Comparison of ENCODE assay signal across 24 cellular contexts in the genomic region with DNA sequence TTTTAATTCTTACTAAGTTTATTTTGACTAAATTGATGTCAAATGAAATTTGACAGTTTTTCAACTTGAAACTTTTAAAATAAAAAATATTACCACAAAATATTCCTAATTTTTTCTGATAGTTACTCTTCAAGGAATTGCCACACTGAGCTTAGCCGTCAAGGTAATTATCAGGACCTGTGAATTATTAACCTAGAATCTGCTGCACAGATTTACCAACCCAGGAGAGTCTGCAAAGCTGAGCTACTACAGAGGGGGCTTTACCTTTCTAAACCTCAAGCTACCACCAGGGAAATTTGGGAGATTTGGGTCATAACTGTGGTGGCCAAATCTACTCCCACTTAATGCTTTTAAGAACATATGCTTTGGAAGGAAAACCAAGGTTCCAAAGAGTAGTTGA.
"Had no signal": no experiment of that assay in that cellular context is flagged by ENCODE, and none has a peak within 500 bp of the region (broad histone marks: within the 10 kb centered on the region; RNA-seq: fewer than 3 reads in every experiment).

No MANE protein-coding gene starts in this region.

- H3K36me3 ChIP-seq: gastrocnemius medialis, ovary, tibial nerve, uterus had no signal

- H3K4me3 Mint-ChIP-seq: activated B cell treated with CpG ODN at 0.5 μM for 24 hours; activated CD4-positive, alpha-beta memory T cell treated with anti-CD3 and anti-CD28 coated beads for 36 hours; activated CD8-positive, alpha-beta memory T cell treated with anti-CD3 and anti-CD28 coated beads, Interleukin-2, amount 10 ng/mL, durations not matched to agents 7 days and 5 days; activated naive CD8-positive, alpha-beta T cell treated with anti-CD3 and anti-CD28 coated beads, Interleukin-2, amount 10 ng/mL, durations not matched to agents 7 days and 5 days; brain; immature natural killer cell; memory B cell; naive thymus-derived CD8-positive, alpha-beta T cell had no signal

- H3K27ac Mint-ChIP-seq: activated B cell treated with CpG ODN at 0.5 μM for 24 hours; activated CD4-positive, alpha-beta memory T cell treated with anti-CD3 and anti-CD28 coated beads for 36 hours; activated CD8-positive, alpha-beta memory T cell treated with anti-CD3 and anti-CD28 coated beads, Interleukin-2, amount 10 ng/mL, durations not matched to agents 7 days and 5 days; activated naive CD8-positive, alpha-beta T cell treated with anti-CD3 and anti-CD28 coated beads, Interleukin-2, amount 10 ng/mL, durations not matched to agents 7 days and 5 days; brain; immature natural killer cell; memory B cell; naive thymus-derived CD8-positive, alpha-beta T cell had no signal

- H3K27ac ChIP-seq: dorsolateral prefrontal cortex, gastrocnemius medialis, ovary, tibial nerve, uterus had no signal

- H3K4me1 ChIP-seq: gastrocnemius medialis, tibial nerve, uterus had no signal

- H3K36me3 Mint-ChIP-seq: activated CD4-positive, alpha-beta memory T cell treated with anti-CD3 and anti-CD28 coated beads for 36 hours; activated CD8-positive, alpha-beta memory T cell treated with anti-CD3 and anti-CD28 coated beads, Interleukin-2, amount 10 ng/mL, durations not matched to agents 7 days and 5 days; activated naive CD8-positive, alpha-beta T cell treated with anti-CD3 and anti-CD28 coated beads, Interleukin-2, amount 10 ng/mL, durations not matched to agents 7 days and 5 days; brain; immature natural killer cell; memory B cell had no signal

- ATAC-seq: activated CD8-positive, alpha-beta memory T cell treated with anti-CD3 and anti-CD28 coated beads, Interleukin-2, amount 10 ng/mL, durations not matched to agents 7 days and 5 days; gastrocnemius medialis; left ventricle myocardium superior; naive thymus-derived CD8-positive, alpha-beta T cell; stimulated activated naive CD8-positive, alpha-beta T cell treated with anti-CD3 and anti-CD28 coated beads, Interleukin-15, Interleukin-2, amounts not matched to agents 100 U/mL and 50 U/mL, for 24 hours had no signal

- H3K27me3 ChIP-seq: gastrocnemius medialis, ovary, tibial nerve, uterus had no signal

- H3K9me3 ChIP-seq: gastrocnemius medialis, ovary, uterus had no signal

- H3K27me3 Mint-ChIP-seq: activated B cell treated with CpG ODN at 0.5 μM for 24 hours; activated CD4-positive, alpha-beta memory T cell treated with anti-CD3 and anti-CD28 coated beads for 36 hours; activated CD8-positive, alpha-beta memory T cell treated with anti-CD3 and anti-CD28 coated beads, Interleukin-2, amount 10 ng/mL, durations not matched to agents 7 days and 5 days; activated naive CD8-positive, alpha-beta T cell treated with anti-CD3 and anti-CD28 coated beads, Interleukin-2, amount 10 ng/mL, durations not matched to agents 7 days and 5 days; brain had no signal

- DNase-seq: activated B cell treated with CpG ODN at 0.5 μM for 24 hours; activated CD4-positive, alpha-beta memory T cell treated with anti-CD3 and anti-CD28 coated beads for 36 hours; activated CD4-positive, alpha-beta T cell treated with anti-CD3 and anti-CD28 coated beads for 4 hours; activated CD8-positive, alpha-beta memory T cell treated with anti-CD3 and anti-CD28 coated beads, Interleukin-2, amount 10 ng/mL, durations not matched to agents 7 days and 5 days; activated naive CD4-positive, alpha-beta T cell; activated naive CD8-positive, alpha-beta T cell treated with anti-CD3 and anti-CD28 coated beads, Interleukin-2, amount 10 ng/mL, durations not matched to agents 7 days and 5 days; amygdala; caudate nucleus; dorsolateral prefrontal cortex; gastrocnemius medialis; head of caudate nucleus; immature natural killer cell; left ventricle myocardium superior; naive thymus-derived CD8-positive, alpha-beta T cell; stimulated activated CD4-positive, alpha-beta T cell treated with anti-CD3 and anti-CD28 coated beads, Interleukin-2, amount 100 ng/mL, for 24 hours; stimulated activated naive CD8-positive, alpha-beta T cell treated with anti-CD3 and anti-CD28 coated beads, Interleukin-15, Interleukin-2, amounts not matched to agents 100 U/mL and 50 U/mL, for 24 hours; substantia nigra; T-helper 1 cell; T-helper 9 cell had no signal

- H3K4me1 Mint-ChIP-seq: activated B cell treated with CpG ODN at 0.5 μM for 24 hours; activated CD8-positive, alpha-beta memory T cell treated with anti-CD3 and anti-CD28 coated beads, Interleukin-2, amount 10 ng/mL, durations not matched to agents 7 days and 5 days; activated naive CD8-positive, alpha-beta T cell treated with anti-CD3 and anti-CD28 coated beads, Interleukin-2, amount 10 ng/mL, durations not matched to agents 7 days and 5 days; brain; immature natural killer cell; memory B cell; naive thymus-derived CD8-positive, alpha-beta T cell had no signal

- H3K4me3 ChIP-seq: dorsolateral prefrontal cortex, gastrocnemius medialis, ovary, tibial nerve, uterus had no signal
